22 cellular contexts compared by ENCODE assay signal in the genomic region with DNA sequence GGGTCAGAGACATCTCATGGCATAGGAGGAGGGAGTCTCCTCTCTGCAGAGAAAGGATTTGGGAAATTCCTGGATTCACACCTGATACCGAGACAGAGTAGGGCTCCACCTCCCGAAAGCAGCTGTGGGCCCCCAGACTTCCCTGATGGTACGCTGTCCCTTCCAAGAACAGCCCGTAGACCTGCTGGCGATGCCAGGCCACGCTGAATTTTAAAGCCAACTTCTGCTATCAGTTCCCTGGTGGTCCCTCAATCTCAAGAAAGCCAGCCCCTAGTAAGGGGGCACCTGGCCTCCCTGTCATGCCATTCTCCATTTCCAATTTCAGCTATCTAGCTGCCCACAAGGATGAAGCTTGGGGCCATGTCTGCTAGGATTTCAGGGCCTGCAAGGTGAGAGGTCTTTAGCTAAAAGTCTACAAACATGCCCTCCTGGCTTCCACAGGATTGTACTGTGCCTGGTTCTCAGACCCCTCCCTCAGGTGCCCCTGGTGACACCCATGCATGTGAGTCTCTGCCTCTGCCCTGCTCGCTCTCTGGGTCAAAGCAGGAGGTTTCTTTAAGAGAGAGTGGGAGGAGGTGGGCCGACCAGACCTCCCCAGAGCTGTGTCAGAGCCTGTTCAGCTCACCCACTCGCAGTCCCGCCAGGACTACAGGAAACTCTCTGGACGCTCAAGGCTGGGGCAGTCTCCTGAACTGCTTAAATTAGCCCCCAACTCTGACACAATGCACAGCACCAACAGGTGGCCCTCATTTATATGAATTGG. TPM values are rescaled to one million over a fixed set of nuclear protein-coding genes. Genes with fewer than 3 reads are reported as not detected.
"Had no signal": no experiment of that assay in that cellular context is flagged by ENCODE, and none has a peak within 500 bp of the region (broad histone marks: within the 10 kb centered on the region; RNA-seq: fewer than 3 reads in every experiment).

No MANE protein-coding gene starts in this region.

- FAIRE-seq: pancreas, small intestine had no signal

- H3K4me3 ChIP-seq: hepatocyte, pancreas, suprapubic skin, tibial artery, upper lobe of left lung had no signal

- H2AFZ ChIP-seq: hepatocyte had no signal

- H3K4me1 ChIP-seq: foreskin keratinocyte, pancreas, suprapubic skin, tibial artery, upper lobe of left lung had no signal

- H3K4me3 Mint-ChIP-seq: central memory CD8-positive, alpha-beta T cell; effector memory CD8-positive, alpha-beta T cell; mesothelial cell of epicardium; natural killer cell; neural crest cell; stimulated activated effector memory CD8-positive, alpha-beta T cell treated with anti-CD3 and anti-CD28 coated beads, Interleukin-12 subunit alpha, Interleukin-12 subunit beta, amount 100 ng/mL, for 72 hours had no signal

- H3K36me3 Mint-ChIP-seq: mesothelial cell of epicardium; natural killer cell; stimulated activated effector memory CD8-positive, alpha-beta T cell treated with anti-CD3 and anti-CD28 coated beads, Interleukin-12 subunit alpha, Interleukin-12 subunit beta, amount 100 ng/mL, for 72 hours had no signal

- H3K27me3 ChIP-seq: foreskin keratinocyte, upper lobe of left lung had no signal

- H3K4me1 Mint-ChIP-seq: central memory CD8-positive, alpha-beta T cell; mesothelial cell of epicardium; natural killer cell; neural crest cell; stimulated activated effector memory CD8-positive, alpha-beta T cell treated with anti-CD3 and anti-CD28 coated beads, Interleukin-12 subunit alpha, Interleukin-12 subunit beta, amount 100 ng/mL, for 72 hours had no signal

- H3K9me3 Mint-ChIP-seq: central memory CD8-positive, alpha-beta T cell; effector memory CD8-positive, alpha-beta T cell; mesothelial cell of epicardium; natural killer cell; neural crest cell; stimulated activated effector memory CD8-positive, alpha-beta T cell treated with anti-CD3 and anti-CD28 coated beads, Interleukin-12 subunit alpha, Interleukin-12 subunit beta, amount 100 ng/mL, for 72 hours had no signal

- H3K9me3 ChIP-seq: pancreas, suprapubic skin, tibial artery, upper lobe of left lung had no signal

- H3K36me3 ChIP-seq: pancreas, suprapubic skin, tibial artery had no signal

- H3K27ac ChIP-seq: foreskin keratinocyte, hepatocyte, pancreas, suprapubic skin, tibial artery, upper lobe of left lung had no signal

- H3K27ac Mint-ChIP-seq: effector memory CD8-positive, alpha-beta T cell; mesothelial cell of epicardium; natural killer cell; progenitor cell of endocrine pancreas; stimulated activated effector memory CD8-positive, alpha-beta T cell treated with anti-CD3 and anti-CD28 coated beads, Interleukin-12 subunit alpha, Interleukin-12 subunit beta, amount 100 ng/mL, for 72 hours had no signal

- H3K79me2 ChIP-seq: hepatocyte had no signal

- ATAC-seq: effector memory CD8-positive, alpha-beta T cell; foreskin keratinocyte; left colon; natural killer cell; pancreas; right cardiac atrium; stimulated activated effector memory CD8-positive, alpha-beta T cell treated with anti-CD3 and anti-CD28 coated beads, Interleukin-12 subunit alpha, Interleukin-12 subunit beta, amount 100 ng/mL, for 72 hours; stimulated activated naive CD8-positive, alpha-beta T cell treated with anti-CD3 and anti-CD28 coated beads, Interleukin-15, Interleukin-2, amounts not matched to agents 100 U/mL and 50 U/mL, for 24 hours had no signal

- H3K4me2 ChIP-seq: hepatocyte had no signal

- DNase-seq: effector memory CD8-positive, alpha-beta T cell; foreskin keratinocyte; head of caudate nucleus; left colon; mammary epithelial cell; natural killer cell; nucleus accumbens; pancreas; right cardiac atrium; small intestine; stimulated activated CD4-positive, alpha-beta T cell treated with anti-CD3 and anti-CD28 coated beads, Interleukin-12 subunit alpha, Interleukin-12 subunit beta, amount 100 ng/mL, for 4 hours; stimulated activated CD8-positive, alpha-beta memory T cell treated with anti-CD3 and anti-CD28 coated beads, Interleukin-4, amount 100 ng/mL, for 48 hours; stimulated activated naive CD8-positive, alpha-beta T cell treated with anti-CD3 and anti-CD28 coated beads, Interleukin-15, Interleukin-2, amounts not matched to agents 100 U/mL and 50 U/mL, for 24 hours; upper lobe of left lung had no signal

RNA-seq across cellular contexts. Expression of a gene that starts 30.5 kb away (rescaled TPM):
- total RNA-seq: foreskin keratinocyte, natural killer cell had no signal
